Comparison of ENCODE assay signal across 1 cellular context in genomic region chr7:19327011-19327410, GRCh38.
TF ChIP-seq lines count a peak whose summit lies in the region.

No MANE protein-coding gene starts in this region.

TF ChIP-seq in WTC11, 78 proteins besides CTCF, POLR2A, EP300 and RAD21 (continued from another document):
- TF ChIP-seq, protein P1, sequence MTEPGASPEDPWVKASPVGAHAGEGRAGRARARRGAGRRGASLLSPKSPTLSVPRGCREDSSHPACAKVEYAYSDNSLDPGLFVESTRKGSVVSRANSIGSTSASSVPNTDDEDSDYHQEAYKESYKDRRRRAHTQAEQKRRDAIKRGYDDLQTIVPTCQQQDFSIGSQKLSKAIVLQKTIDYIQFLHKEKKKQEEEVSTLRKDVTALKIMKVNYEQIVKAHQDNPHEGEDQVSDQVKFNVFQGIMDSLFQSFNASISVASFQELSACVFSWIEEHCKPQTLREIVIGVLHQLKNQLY (CRISPR knock-in tag; IDR thresholded peaks at IDR 0.05): no peak
- TF ChIP-seq IRF1 (CRISPR knock-in tag; IDR thresholded peaks at IDR 0.05): no peak
- TF ChIP-seq, protein P2, sequence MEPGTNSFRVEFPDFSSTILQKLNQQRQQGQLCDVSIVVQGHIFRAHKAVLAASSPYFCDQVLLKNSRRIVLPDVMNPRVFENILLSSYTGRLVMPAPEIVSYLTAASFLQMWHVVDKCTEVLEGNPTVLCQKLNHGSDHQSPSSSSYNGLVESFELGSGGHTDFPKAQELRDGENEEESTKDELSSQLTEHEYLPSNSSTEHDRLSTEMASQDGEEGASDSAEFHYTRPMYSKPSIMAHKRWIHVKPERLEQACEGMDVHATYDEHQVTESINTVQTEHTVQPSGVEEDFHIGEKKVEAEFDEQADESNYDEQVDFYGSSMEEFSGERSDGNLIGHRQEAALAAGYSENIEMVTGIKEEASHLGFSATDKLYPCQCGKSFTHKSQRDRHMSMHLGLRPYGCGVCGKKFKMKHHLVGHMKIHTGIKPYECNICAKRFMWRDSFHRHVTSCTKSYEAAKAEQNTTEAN (CRISPR knock-in tag; IDR thresholded peaks at IDR 0.05): no peak
TF ChIP-seq in WTC11: peak in this region for 0.
